11 cellular contexts compared by ENCODE assay signal in genomic region chr10:89115876-89116627, GRCh38.
DNase-seq lines count a peak whose midpoint lies in the region; ATAC-seq and TF ChIP-seq lines count a peak whose summit lies in the region.
"Had no signal": no experiment of that assay in that cellular context is flagged by ENCODE, and none has a peak within 500 bp of the region (broad histone marks: within the 10 kb centered on the region; RNA-seq: fewer than 3 reads in every experiment).

No MANE protein-coding gene starts in this region.

- H3K36me3 ChIP-seq in SJSA1, result no peaks in the 10 kb centered on the region

- peak overlapping the region; percentile 66 for H3K27ac ChIP-seq in SJSA1

- no peak for DNase-seq in Right ventricle myocardium superior
- DNase-seq in cardiac septum (ENCODE audit: low spot score), result no peak
- DNase-seq in SJSA1 (ENCODE audit: low read depth in 1 of 2, low spot score in 2 of 2), result peak; percentile 56 to 66
- peak; percentile 75 for DNase-seq in fibroblast of pulmonary artery (ENCODE audit: low read depth)
- peak; percentile 72 for DNase-seq in stromal cell of bone marrow (ENCODE audit: low read depth)
- DNase-seq: activated CD4-positive, alpha-beta T cell treated with anti-CD3 and anti-CD28 coated beads, Interleukin-2, amount 50 U/mL, for 1 hour; GDM1 had no signal

- no peak overlapping the region for H3K4me3 ChIP-seq in SJSA1
- no peak overlapping the region for H3K4me3 ChIP-seq in fibroblast of pulmonary artery (replicated peaks; ENCODE audit: low read depth, low read length)

- ATAC-seq in Right ventricle myocardium superior (ENCODE audit: poor library complexity) (peak; percentile 29), GM21528 (IDR thresholded peaks at IDR 0.05; ENCODE audit: low FRiP score, unreplicated experiment) (no peak), GM19452 (IDR thresholded peaks at IDR 0.05; ENCODE audit: unreplicated experiment) (no peak), GM19351 (IDR thresholded peaks at IDR 0.05; ENCODE audit: unreplicated experiment) (no peak)
- ATAC-seq: activated naive CD4-positive, alpha-beta T cell treated with anti-CD3 and anti-CD28 coated beads, Interleukin-2, amount 50 U/mL, for 72 hours had no signal

- peaks cover 64% of the 10 kb centered on the region for H3K4me1 ChIP-seq in SJSA1 (replicated peaks)

- no peaks in the 10 kb centered on the region for H3K9me3 ChIP-seq in SJSA1 (replicated peaks)

- intact Hi-C loops in Right ventricle myocardium superior (cut with DNase I), result no loop called here
- intact Hi-C loops in cardiac septum (cut with DNase I), result no loop called here

- H3K27me3 ChIP-seq in SJSA1 (replicated peaks), result no peaks in the 10 kb centered on the region

- no peak for TF ChIP-seq CTCF in fibroblast of pulmonary artery (IDR thresholded peaks at IDR 0.05; ENCODE audit: low read length, missing control alignments)

Comparison
In these comparisons a context has a peak if more than half of its experiments do, and no peak if none do; other contexts are left out.
1. DNase-seq: peak in SJSA1 (2 of 2), fibroblast of pulmonary artery (single experiment) and stromal cell of bone marrow (single experiment); none in Right ventricle myocardium superior (single experiment) and cardiac septum (single experiment).